Comparison of ENCODE assay signal across 1 cellular context in genomic region chr17:74368341-74369152, GRCh38.
TF ChIP-seq lines count a peak whose summit lies in the region.

No MANE protein-coding gene starts in this region.

TF ChIP-seq in HCT116, 20 proteins besides CTCF, POLR2A, EP300 and RAD21:
- TF ChIP-seq POLR2AphosphoS5 (IDR thresholded peaks at IDR 0.05; ENCODE audit: low read depth, low read length) = no peak
- no peak for TF ChIP-seq JUND (IDR thresholded peaks at IDR 0.05)
- no peak for TF ChIP-seq ZNF274 (IDR thresholded peaks at IDR 0.05; ENCODE audit: low read depth, low read length)
- TF ChIP-seq FOSL1 (IDR thresholded peaks at IDR 0.05; ENCODE audit: low read depth) = no peak
- no peak for TF ChIP-seq EZH2 (IDR thresholded peaks at IDR 0.05)
- no peak for TF ChIP-seq SRF (IDR thresholded peaks at IDR 0.05; ENCODE audit: low read depth)
- TF ChIP-seq REST (IDR thresholded peaks at IDR 0.05; ENCODE audit: low read depth) = no peak
- TF ChIP-seq ELF1 (IDR thresholded peaks at IDR 0.05; ENCODE audit: borderline replicate concordance, low read depth) = no peak
- no peak for TF ChIP-seq SP1 (IDR thresholded peaks at IDR 0.05; ENCODE audit: low read depth)
- no peak for TF ChIP-seq ATF3 (IDR thresholded peaks at IDR 0.05)
- TF ChIP-seq CBX3 (IDR thresholded peaks at IDR 0.05; ENCODE audit: low read depth) = no peak
- TF ChIP-seq SIN3A (IDR thresholded peaks at IDR 0.05; ENCODE audit: low read depth) = no peak
TF ChIP-seq in HCT116: peak in this region for 0.
